ENCODE assay signal across 26 cellular contexts in genomic region chr7:158680754-158681153, GRCh38.
"Had no signal": no experiment of that assay in that cellular context is flagged by ENCODE, and none has a peak within 500 bp of the region (broad histone marks: within the 10 kb centered on the region; RNA-seq: fewer than 3 reads in every experiment).

No MANE protein-coding gene starts in this region.

- H3K27me3 Mint-ChIP-seq: activated T-cell treated with anti-CD3 and anti-CD28 coated beads, Interleukin-2, amount 50 U/mL, for 24 hours; activated T-helper 17 cell treated with anti-CD3 and anti-CD28 coated beads, Interleukin-2, amount 50 U/mL, for 72 hours had no signal

- H3K4me1 Mint-ChIP-seq: mesothelial cell of epicardium had no signal

- DNase-seq: activated CD4-positive, alpha-beta T cell treated with anti-CD3 and anti-CD28 coated beads for 1 hour; activated CD4-positive, alpha-beta T cell treated with anti-CD3 and anti-CD28 coated beads, Interleukin-2, amount 50 U/mL, for 1 hour; activated CD8-positive, alpha-beta memory T cell treated with anti-CD3 and anti-CD28 coated beads for 24 hours; activated CD8-positive, alpha-beta memory T cell treated with anti-CD3 and anti-CD28 coated beads, Interleukin-2, amount 50 U/mL, for 4 hours; activated T-cell treated with anti-CD3 and anti-CD28 coated beads, Interleukin-2, amount 50 U/mL, for 24 hours; amniotic stem cell; colonic mucosa; dorsolateral prefrontal cortex; foreskin melanocyte; glutamatergic neuron; kidney glomerular epithelial cell; left lung; natural killer cell; ovary; stimulated activated CD4-positive, alpha-beta T cell treated with anti-CD3 and anti-CD28 coated beads, Interleukin-4, amount 100 ng/mL, for 4 hours; stimulated activated naive CD8-positive, alpha-beta T cell treated with anti-CD3 and anti-CD28 coated beads, Interleukin-15, Interleukin-2, amounts not matched to agents 100 U/mL and 50 U/mL, for 24 hours; T-helper 1 cell; upper lobe of right lung had no signal

- ATAC-seq: activated naive CD4-positive, alpha-beta T cell treated with anti-CD3 and anti-CD28 coated beads, Interleukin-2, amount 50 U/mL, for 72 hours; activated T-helper 17 cell treated with anti-CD3 and anti-CD28 coated beads, Interleukin-2, amount 50 U/mL, for 72 hours; left lung; natural killer cell; stimulated activated naive CD8-positive, alpha-beta T cell treated with anti-CD3 and anti-CD28 coated beads, Interleukin-15, Interleukin-2, amounts not matched to agents 100 U/mL and 50 U/mL, for 24 hours; upper lobe of right lung had no signal

- H3K4me1 ChIP-seq: breast epithelium, colonic mucosa, left lung, prostate gland, upper lobe of right lung had no signal

- H3K79me2 ChIP-seq: hepatocyte had no signal

- H3K9me3 Mint-ChIP-seq: activated naive CD4-positive, alpha-beta T cell treated with anti-CD3 and anti-CD28 coated beads, Interleukin-2, amount 50 U/mL, for 72 hours; activated T-cell treated with anti-CD3 and anti-CD28 coated beads, Interleukin-2, amount 50 U/mL, for 24 hours; activated T-helper 17 cell treated with anti-CD3 and anti-CD28 coated beads, Interleukin-2, amount 50 U/mL, for 72 hours; immature natural killer cell; mesothelial cell of epicardium; natural killer cell had no signal

- H3K4me3 ChIP-seq: breast epithelium, colonic mucosa, dorsolateral prefrontal cortex, hepatocyte, left lung, lung, ovary, prostate gland, upper lobe of right lung had no signal

- H3K4me2 ChIP-seq: hepatocyte had no signal

- H3K9me3 ChIP-seq: breast epithelium, colonic mucosa, left lung, ovary, prostate gland, upper lobe of right lung had no signal

- H3K36me3 Mint-ChIP-seq: natural killer cell had no signal

- H3K27ac Mint-ChIP-seq: activated naive CD4-positive, alpha-beta T cell treated with anti-CD3 and anti-CD28 coated beads, Interleukin-2, amount 50 U/mL, for 72 hours; activated T-cell treated with anti-CD3 and anti-CD28 coated beads, Interleukin-2, amount 50 U/mL, for 24 hours; activated T-helper 17 cell treated with anti-CD3 and anti-CD28 coated beads, Interleukin-2, amount 50 U/mL, for 72 hours; mesothelial cell of epicardium; natural killer cell had no signal

- H2AFZ ChIP-seq: hepatocyte had no signal

- H3K27ac ChIP-seq: colonic mucosa, dorsolateral prefrontal cortex, hepatocyte, left lung, ovary, prostate gland, upper lobe of right lung had no signal

- H3K27me3 ChIP-seq: breast epithelium, colonic mucosa, dorsolateral prefrontal cortex, hepatocyte, left lung, ovary, upper lobe of right lung had no signal

- H3K4me3 Mint-ChIP-seq: activated T-cell treated with anti-CD3 and anti-CD28 coated beads, Interleukin-2, amount 50 U/mL, for 24 hours; activated T-helper 17 cell treated with anti-CD3 and anti-CD28 coated beads, Interleukin-2, amount 50 U/mL, for 72 hours; immature natural killer cell; mesothelial cell of epicardium; natural killer cell had no signal

- H3K36me3 ChIP-seq: breast epithelium, colonic mucosa, ovary, prostate gland had no signal
